Comparison of ENCODE assay signal across 8 cellular contexts in genomic region chr5:131278796-131279124, GRCh38. TPM values are rescaled to one million over a fixed set of nuclear protein-coding genes. Genes with fewer than 3 reads are reported as not detected.
DNase-seq lines count a peak whose midpoint lies in the region; ATAC-seq and TF ChIP-seq lines count a peak whose summit lies in the region.
"Not testable (repeated sequence)": the region's sequence is repeated elsewhere in the genome, so short reads cannot be mapped to it uniquely, and the experiment has no call there.

No MANE protein-coding gene starts in this region.

- POLR2A ChIA-PET in CD4-positive, alpha-beta T cell (lab: Charles Lee) = interaction anchor here (1.0 to 11.2 kb wide), 5 partner anchors 12 to 116 kb away, joined by 3 to 390 read pairs (median 5); partner anchors contain the start of gene CDC42SE2
- POLR2A ChIA-PET in naive thymus-derived CD8-positive, alpha-beta T cell (lab: Charles Lee) = interaction anchor here (1.0 to 6.5 kb wide), 4 partner anchors 12 to 100 kb away, joined by 3 to 148 read pairs (median 6); partner anchors contain the start of gene CDC42SE2

- H3K4me1 Mint-ChIP-seq in CD4-positive, alpha-beta T cell (ENCODE audit: low read depth) = peaks cover 87% of the 10 kb centered on the region
- H3K4me1 Mint-ChIP-seq in IgD-negative memory B cell = peaks cover 67 to 77% (median 69%) of the 10 kb centered on the region in 3 donors
- H3K4me1 Mint-ChIP-seq in T-helper 17 cell = peaks cover 60% of the 10 kb centered on the region
- H3K4me1 Mint-ChIP-seq in activated CD8-positive, alpha-beta memory T cell treated with anti-CD3 and anti-CD28 coated beads, Interleukin-2, amount 10 ng/mL, durations not matched to agents 7 days and 5 days = peaks cover 82% of the 10 kb centered on the region
- H3K4me1 Mint-ChIP-seq in naive thymus-derived CD8-positive, alpha-beta T cell = peaks cover 38 to 95% (median 76%) of the 10 kb centered on the region in 4 donors
- H3K4me1 Mint-ChIP-seq in stimulated activated naive CD8-positive, alpha-beta T cell treated with anti-CD3 and anti-CD28 coated beads, Interleukin-15, Interleukin-2, amounts not matched to agents 100 ng/mL and 50 ng/mL, for 24 hours (ENCODE audit: low read depth) = peaks cover 98% of the 10 kb centered on the region

- H3K27me3 Mint-ChIP-seq in CD4-positive, alpha-beta T cell; IgD-negative memory B cell; T-helper 17 cell; activated CD8-positive, alpha-beta memory T cell treated with anti-CD3 and anti-CD28 coated beads, Interleukin-2, amount 10 ng/mL, durations not matched to agents 7 days and 5 days; naive thymus-derived CD8-positive, alpha-beta T cell; stimulated activated naive CD8-positive, alpha-beta T cell treated with anti-CD3 and anti-CD28 coated beads, Interleukin-15, Interleukin-2, amounts not matched to agents 100 ng/mL and 50 ng/mL, for 24 hours: not testable (repeated sequence)

- peak overlapping the region; percentile 74 for H3K4me3 Mint-ChIP-seq in CD4-positive, alpha-beta T cell
- H3K4me3 Mint-ChIP-seq in IgD-negative memory B cell (peak overlapping the region; percentile 46 to 88 (median 82)), T-helper 17 cell (peak overlapping the region; percentile 83)
- peak overlapping the region; percentile 38 for H3K4me3 Mint-ChIP-seq in activated CD8-positive, alpha-beta memory T cell treated with anti-CD3 and anti-CD28 coated beads, Interleukin-2, amount 10 ng/mL, durations not matched to agents 7 days and 5 days
- peak overlapping the region; percentile 61 to 88 (median 76) for H3K4me3 Mint-ChIP-seq in naive thymus-derived CD8-positive, alpha-beta T cell
- peak overlapping the region; percentile 43 for H3K4me3 Mint-ChIP-seq in stimulated activated naive CD8-positive, alpha-beta T cell treated with anti-CD3 and anti-CD28 coated beads, Interleukin-15, Interleukin-2, amounts not matched to agents 100 ng/mL and 50 ng/mL, for 24 hours

- CTCF ChIA-PET in CD4-positive, alpha-beta T cell (lab: Charles Lee) = interaction anchor here (1.0 kb wide), 1 partner anchor 11 kb away, joined by 3 read pairs; no protein-coding TSS in a partner anchor
- CTCF ChIA-PET in activated CD8-positive, alpha-beta memory T cell treated with anti-CD3 and anti-CD28 coated beads, Interleukin-2, amount 10 ng/mL, durations not matched to agents 7 days and 5 days (lab: Charles Lee) = interaction anchor here (2.3 kb wide), 1 partner anchor 14 kb away, joined by 10 read pairs; no protein-coding TSS in a partner anchor

- H3K36me3 ChIP-seq in colonic mucosa = not testable (repeated sequence)

- not testable (repeated sequence) for H3K9me3 ChIP-seq in CD4-positive, alpha-beta T cell (ENCODE audit: control insufficient read depth, low read length); T-helper 17 cell (ENCODE audit: control insufficient read depth, low read length, poor library complexity, severe bottlenecking); colonic mucosa

- DNase-seq in CD4-positive, alpha-beta T cell; T-helper 17 cell; activated CD8-positive, alpha-beta memory T cell treated with anti-CD3 and anti-CD28 coated beads, Interleukin-2, amount 10 ng/mL, durations not matched to agents 7 days and 5 days; activated naive CD4-positive, alpha-beta T cell treated with anti-CD3 and anti-CD28 coated beads, Interleukin-2, amount 50 U/mL, for 72 hours (ENCODE audit: low spot score in 2 of 2); colonic mucosa; naive thymus-derived CD8-positive, alpha-beta T cell: not testable (repeated sequence)

- not testable (repeated sequence) for ATAC-seq in CD4-positive, alpha-beta T cell (ENCODE audit: poor library complexity); T-helper 17 cell; activated CD8-positive, alpha-beta memory T cell treated with anti-CD3 and anti-CD28 coated beads, Interleukin-2, amount 10 ng/mL, durations not matched to agents 7 days and 5 days; activated naive CD4-positive, alpha-beta T cell treated with anti-CD3 and anti-CD28 coated beads, Interleukin-2, amount 50 U/mL, for 72 hours; naive thymus-derived CD8-positive, alpha-beta T cell

- not testable (repeated sequence) for H3K9me3 Mint-ChIP-seq in CD4-positive, alpha-beta T cell; IgD-negative memory B cell; activated CD8-positive, alpha-beta memory T cell treated with anti-CD3 and anti-CD28 coated beads, Interleukin-2, amount 10 ng/mL, durations not matched to agents 7 days and 5 days (ENCODE audit: low read depth); activated naive CD4-positive, alpha-beta T cell treated with anti-CD3 and anti-CD28 coated beads, Interleukin-2, amount 50 U/mL, for 72 hours; naive thymus-derived CD8-positive, alpha-beta T cell; stimulated activated naive CD8-positive, alpha-beta T cell treated with anti-CD3 and anti-CD28 coated beads, Interleukin-15, Interleukin-2, amounts not matched to agents 100 ng/mL and 50 ng/mL, for 24 hours

- not testable (repeated sequence) for H3K9ac ChIP-seq in colonic mucosa (ENCODE audit: low read depth in 2 of 2, low read length in 2 of 2)

- H3K36me3 Mint-ChIP-seq in CD4-positive, alpha-beta T cell (ENCODE audit: low read depth) = peaks cover 62% of the 10 kb centered on the region
- not testable (repeated sequence) for H3K36me3 Mint-ChIP-seq in IgD-negative memory B cell; T-helper 17 cell (ENCODE audit: low read depth)
- H3K36me3 Mint-ChIP-seq in activated CD8-positive, alpha-beta memory T cell treated with anti-CD3 and anti-CD28 coated beads, Interleukin-2, amount 10 ng/mL, durations not matched to agents 7 days and 5 days = peaks cover 47% of the 10 kb centered on the region
- peaks cover 12 to 43% of the 10 kb centered on the region in 2 donors for H3K36me3 Mint-ChIP-seq in activated naive CD4-positive, alpha-beta T cell treated with anti-CD3 and anti-CD28 coated beads, Interleukin-2, amount 50 U/mL, for 72 hours
- H3K36me3 Mint-ChIP-seq in naive thymus-derived CD8-positive, alpha-beta T cell = peaks cover 3 to 24% (median 8%) of the 10 kb centered on the region in 3 donors
- H3K36me3 Mint-ChIP-seq in stimulated activated naive CD8-positive, alpha-beta T cell treated with anti-CD3 and anti-CD28 coated beads, Interleukin-15, Interleukin-2, amounts not matched to agents 100 ng/mL and 50 ng/mL, for 24 hours (ENCODE audit: low read depth) = peaks cover 23% of the 10 kb centered on the region

- intact Hi-C loops in CD4-positive, alpha-beta T cell (cut with DNase I, micrococcal nuclease) = loop anchor here (1.0 to 2.0 kb wide), 2 partner anchors 14 to 25 kb away; partner anchors contain the start of gene CDC42SE2 (in 1 of the 2)
- intact Hi-C loops in colonic mucosa (cut with DNase I) = not testable (repeated sequence)

- peak overlapping the region; percentile 77 for H3K27ac Mint-ChIP-seq in CD4-positive, alpha-beta T cell
- H3K27ac Mint-ChIP-seq in IgD-negative memory B cell (peak overlapping the region; percentile 97 to 100 (median 99)), T-helper 17 cell (peak overlapping the region; percentile 98)
- H3K27ac Mint-ChIP-seq in activated CD8-positive, alpha-beta memory T cell treated with anti-CD3 and anti-CD28 coated beads, Interleukin-2, amount 10 ng/mL, durations not matched to agents 7 days and 5 days = peak overlapping the region; percentile 92
- H3K27ac Mint-ChIP-seq in activated naive CD4-positive, alpha-beta T cell treated with anti-CD3 and anti-CD28 coated beads, Interleukin-2, amount 50 U/mL, for 72 hours = peak overlapping the region; percentile 96 to 99
- H3K27ac Mint-ChIP-seq in naive thymus-derived CD8-positive, alpha-beta T cell = peak overlapping the region; percentile 83 to 99 (median 96)
- H3K27ac Mint-ChIP-seq in stimulated activated naive CD8-positive, alpha-beta T cell treated with anti-CD3 and anti-CD28 coated beads, Interleukin-15, Interleukin-2, amounts not matched to agents 100 ng/mL and 50 ng/mL, for 24 hours = peak overlapping the region; percentile 92

- TF ChIP-seq CTCF in CD4-positive, alpha-beta T cell (IDR thresholded peaks at IDR 0.05); colonic mucosa (IDR thresholded peaks at IDR 0.05): not testable (repeated sequence)

- not testable (repeated sequence) for H3K27ac ChIP-seq in CD4-positive, alpha-beta T cell (ENCODE audit: low read depth, low read length)
- peak overlapping the region; percentile 35 for H3K27ac ChIP-seq in colonic mucosa

- H3K4me3 ChIP-seq in colonic mucosa = not testable (repeated sequence)

- not testable (repeated sequence) for H3K27me3 ChIP-seq in CD4-positive, alpha-beta T cell (ENCODE audit: control insufficient read depth, insufficient read depth, low read length); colonic mucosa

- H3K4me1 ChIP-seq in colonic mucosa = not testable (repeated sequence)

RNA-seq across cellular contexts. Expression of gene CDC42SE2, which starts 14.9 kb away (rescaled TPM):
- 100 to 1,000 TPM; 218 to 230 TPM for total RNA-seq in CD4-positive, alpha-beta T cell
- 248 TPM for polyA plus RNA-seq in IgD-negative memory B cell
- total RNA-seq in T-helper 17 cell (100 to 1,000 TPM; 215 to 245 TPM), colonic mucosa (100 to 1,000 TPM in 1 of 2 donors, 10 to 100 TPM in 1; 74.2 to 110 TPM)
- total RNA-seq in activated CD8-positive, alpha-beta memory T cell treated with anti-CD3 and anti-CD28 coated beads, Interleukin-2, amount 10 ng/mL, durations not matched to agents 7 days and 5 days = 100 to 1,000 TPM; 118 to 149 TPM
- total RNA-seq in activated naive CD4-positive, alpha-beta T cell treated with anti-CD3 and anti-CD28 coated beads, Interleukin-2, amount 50 U/mL, for 72 hours = 100 to 1,000 TPM in 1 of 2 donors, 10 to 100 TPM in 1; 84.6 to 102 TPM
- 100 to 1,000 TPM; 313 to 326 TPM for total RNA-seq in naive thymus-derived CD8-positive, alpha-beta T cell
- polyA plus RNA-seq in naive thymus-derived CD8-positive, alpha-beta T cell = 100 to 1,000 TPM; 423 to 544 (median 480) TPM
